8 cellular contexts compared by ENCODE assay signal in genomic region chr10:62037890-62038608, GRCh38.
A peak's percentile ranks its signal among the peaks of the same experiment; 100 is the strongest.
DNase-seq lines count a peak whose midpoint lies in the region; ATAC-seq and TF ChIP-seq lines count a peak whose summit lies in the region.

No MANE protein-coding gene starts in this region.

- no peak overlapping the region for H3K4me3 ChIP-seq in thyroid gland (replicated peaks in 1 of 3)

- H3K36me3 Mint-ChIP-seq in Calu3 (ENCODE audit: insufficient read depth, unreplicated experiment), result no peaks in the 10 kb centered on the region
- H3K36me3 Mint-ChIP-seq in brain, result no peaks in the 10 kb centered on the region
- peaks cover 5% of the 10 kb centered on the region for H3K36me3 Mint-ChIP-seq in nephron progenitor cell (ENCODE audit: low read depth)

- H3K27me3 Mint-ChIP-seq in Calu3 (ENCODE audit: unreplicated experiment) (no peaks in the 10 kb centered on the region), brain (no peaks in the 10 kb centered on the region), nephron progenitor cell (ENCODE audit: low read depth, poor library complexity) (peaks cover 3% of the 10 kb centered on the region)

- H3K4me1 Mint-ChIP-seq in Calu3 (ENCODE audit: low read depth, unreplicated experiment) (peaks cover 54% of the 10 kb centered on the region), brain (peaks cover 94% of the 10 kb centered on the region), nephron progenitor cell (peaks cover 63% of the 10 kb centered on the region)

- no peak for TF ChIP-seq POLR2A in thyroid gland (IDR thresholded peaks at IDR 0.05)

- CTCF ChIA-PET in Calu3 (lab: Charles Lee), result interaction anchor here (0.6 to 5.1 kb wide), 25 partner anchors 9 to 395 kb away, joined by 3 to 71 read pairs (median 4); no protein-coding TSS in a partner anchor

- ATAC-seq in GM19452 (IDR thresholded peaks at IDR 0.05; ENCODE audit: unreplicated experiment), result no peak

- H3K9me3 ChIP-seq in thyroid gland, result no peaks in the 10 kb centered on the region

- TF ChIP-seq CTCF in Calu3 (IDR thresholded peaks at IDR 0.05; ENCODE audit: unreplicated experiment) (no peak), brain (conservative IDR thresholded peaks at IDR 0.05) (no peak), nephron progenitor cell (IDR thresholded peaks at IDR 0.05) (no peak), thyroid gland (IDR thresholded peaks at IDR 0.05) (no peak)

- no TSS peak for BruUV-seq in Calu3 (replicated peaks; lab: Mats Ljungman, UMichigan)

- H3K27me3 ChIP-seq in thyroid gland, result no peaks in the 10 kb centered on the region

- H3K36me3 ChIP-seq in thyroid gland, result no peaks in the 10 kb centered on the region

- peaks cover 0 to 6% of the 10 kb centered on the region in 2 donors for H3K4me1 ChIP-seq in thyroid gland

- H3K27ac ChIP-seq in substantia nigra (ENCODE audit: low read depth, low read length, poor library complexity, severe bottlenecking), result no peak overlapping the region
- H3K27ac ChIP-seq in thyroid gland, result no peak overlapping the region

- H3K9me3 Mint-ChIP-seq in Calu3 (ENCODE audit: low read depth, unreplicated experiment) (no peaks in the 10 kb centered on the region), brain (peaks cover 0 to 4% (median 0%) of the 10 kb centered on the region in 5 experiments), nephron progenitor cell (no peaks in the 10 kb centered on the region)

- intact Hi-C loops in Calu3 (cut with micrococcal nuclease; ENCODE audit: unreplicated experiment) (loop anchor here (1.0 to 5.0 kb wide), 7 partner anchors 57 to 389 kb away; no protein-coding TSS in a partner anchor), head of caudate nucleus (cut with DNase I) (loop anchor here (5.0 kb wide), 1 partner anchor 209 kb away; no protein-coding TSS in a partner anchor), thyroid gland (cut with DNase I) (loop anchor here (5.0 kb wide), 1 partner anchor 204 kb away; no protein-coding TSS in a partner anchor)

- H3K4me3 Mint-ChIP-seq in Calu3 (ENCODE audit: low read depth, unreplicated experiment) (peak overlapping the region; percentile 7), brain (peak overlapping the region in 4 of 5 experiments; percentile 58 to 74 (median 66)), nephron progenitor cell (peak overlapping the region; percentile 21)

- DNase-seq in Calu3 (peak; percentile 21), LoVo (ENCODE audit: low spot score) (peak; percentile 59), nephron progenitor cell (no peak), head of caudate nucleus (no peak), substantia nigra (lab: John Stamatoyannopoulos, UW) (no peak), thyroid gland (no peak)

- H3K27ac Mint-ChIP-seq in Calu3 (ENCODE audit: unreplicated experiment), result peak overlapping the region; percentile 64
- peak overlapping the region in 4 of 5 experiments; percentile 74 to 94 (median 90) for H3K27ac Mint-ChIP-seq in brain
- H3K27ac Mint-ChIP-seq in nephron progenitor cell, result no peak overlapping the region

Comparison
In these comparisons a context has a peak if more than half of its experiments do, and no peak if none do; other contexts are left out.
1. DNase-seq: peak in Calu3 (single experiment) and LoVo (single experiment); none in nephron progenitor cell (single experiment), head of caudate nucleus (0 of 42), substantia nigra (0 of 49) and thyroid gland (0 of 2).
2. H3K4me3 Mint-ChIP-seq: peak in every context shown above with its lines; median percentile 66 in brain; 21 in nephron progenitor cell; 7 in Calu3.